In genomic region chr10:88245974-88246511, GRCh38 we compare ENCODE assay signal across 1 cellular context.
TF ChIP-seq lines count a peak whose summit lies in the region.

No MANE protein-coding gene starts in this region.

TF ChIP-seq in HEK293, 187 proteins besides CTCF, POLR2A, EP300 and RAD21 (continued from another document):
- TF ChIP-seq ZNF148 (tag by site-specific recombination; IDR thresholded peaks at IDR 0.05; ENCODE audit: borderline replicate concordance), result no peak
- no peak for TF ChIP-seq ZNF624 (tag by site-specific recombination; IDR thresholded peaks at IDR 0.05)
- TF ChIP-seq ZBTB20 (tag by site-specific recombination; IDR thresholded peaks at IDR 0.05), result peak; percentile 47
- TF ChIP-seq ZBTB8A (tag by site-specific recombination; IDR thresholded peaks at IDR 0.05), result 0 out of 2 replicates have a peak, but pooled peaks have one; percentile 8
- no peak for TF ChIP-seq ZNF639 (tag by site-specific recombination; IDR thresholded peaks at IDR 0.05)
- TF ChIP-seq ZNF843 (tag by site-specific recombination; IDR thresholded peaks at IDR 0.05), result peak; percentile 64; the same call in 1 of the 2 replicates
- TF ChIP-seq ZBTB1 (tag by site-specific recombination; IDR thresholded peaks at IDR 0.05), result 0 out of 2 replicates have a peak, but pooled peaks have one; percentile 51
- TF ChIP-seq ATF2 (tag by site-specific recombination; IDR thresholded peaks at IDR 0.05; ENCODE audit: low read depth), result peak; percentile 97
- no peak for TF ChIP-seq INSM2 (tag by site-specific recombination; IDR thresholded peaks at IDR 0.05)
- TF ChIP-seq KLF10 (tag by site-specific recombination; IDR thresholded peaks at IDR 0.05), result no peak
- TF ChIP-seq ZNF747 (tag by site-specific recombination; IDR thresholded peaks at IDR 0.05), result no peak
- no peak for TF ChIP-seq ZNF202 (tag by site-specific recombination; IDR thresholded peaks at IDR 0.05; ENCODE audit: borderline replicate concordance)
- TF ChIP-seq ZNF518A (tag by site-specific recombination; conservative IDR thresholded peaks at IDR 0.05; ENCODE audit: low read depth), result no peak
- TF ChIP-seq OSR2 (tag by site-specific recombination; IDR thresholded peaks at IDR 0.05), result peak; percentile 89
- no peak for TF ChIP-seq SP3 (tag by site-specific recombination; IDR thresholded peaks at IDR 0.05)
- TF ChIP-seq OVOL3 (tag by site-specific recombination; IDR thresholded peaks at IDR 0.05), result 0 out of 2 replicates have a peak, but pooled peaks have one; percentile 52
- no peak for TF ChIP-seq ZNF362 (tag by site-specific recombination; IDR thresholded peaks at IDR 0.05)
- TF ChIP-seq ZNF335 (tag by site-specific recombination; conservative IDR thresholded peaks at IDR 0.05), result peak; percentile 60
- TF ChIP-seq ZNF629 (tag by site-specific recombination; IDR thresholded peaks at IDR 0.05), result peak; percentile 61
- no peak for TF ChIP-seq ZNF837 (tag by site-specific recombination; IDR thresholded peaks at IDR 0.05)
- no peak for TF ChIP-seq ZEB2 (tag by site-specific recombination; IDR thresholded peaks at IDR 0.05)
- peak; percentile 77 for TF ChIP-seq ZNF600 (tag by site-specific recombination; IDR thresholded peaks at IDR 0.05)
- TF ChIP-seq HIC1 (tag by site-specific recombination; IDR thresholded peaks at IDR 0.05), result no peak
- TF ChIP-seq AEBP2 (tag by site-specific recombination; IDR thresholded peaks at IDR 0.05; ENCODE audit: borderline replicate concordance), result no peak
- peak; percentile 57; the same call in 1 of the 2 replicates for TF ChIP-seq ZNF660 (tag by site-specific recombination; IDR thresholded peaks at IDR 0.05)
- TF ChIP-seq ZBTB17 (tag by site-specific recombination; IDR thresholded peaks at IDR 0.05), result peak; percentile 93
- no peak for TF ChIP-seq ZBTB26 (tag by site-specific recombination; optimal IDR thresholded peaks at IDR 0.05)
- no peak for TF ChIP-seq ZNF610 (tag by site-specific recombination; IDR thresholded peaks at IDR 0.05; ENCODE audit: borderline replicate concordance)
- no peak for TF ChIP-seq ZNF174 (tag by site-specific recombination; IDR thresholded peaks at IDR 0.05)
- no peak for TF ChIP-seq ZNF701 (tag by site-specific recombination; IDR thresholded peaks at IDR 0.05)
